In genomic region chr17:39606434-39607056, GRCh38 we compare ENCODE assay signal across 12 cellular contexts. TPM values are rescaled to one million over a fixed set of nuclear protein-coding genes. Genes with fewer than 3 reads are reported as not detected.
A peak's percentile ranks its signal among the peaks of the same experiment; 100 is the strongest.
DNase-seq lines count a peak whose midpoint lies in the region; ATAC-seq and TF ChIP-seq lines count a peak whose summit lies in the region.
"Had no signal": no experiment of that assay in that cellular context is flagged by ENCODE, and none has a peak within 500 bp of the region (broad histone marks: within the 10 kb centered on the region; RNA-seq: fewer than 3 reads in every experiment).

No MANE protein-coding gene starts in this region.

- BruUV-seq in Caco-2 (replicated peaks; lab: Mats Ljungman, UMichigan) = no TSS peak

- H3K4me1 Mint-ChIP-seq in Caco-2 (ENCODE audit: low read depth, unreplicated experiment) = no peaks in the 10 kb centered on the region

- WGBS in heart left ventricle, 4 donors = 0 to 2% (median 1%) methylated on average over 32 to 66 of the region's 66 CpGs

- no peaks in the 10 kb centered on the region for H3K36me3 ChIP-seq in Caco-2 (ENCODE audit: control insufficient read depth, insufficient read depth, low read length)
- H3K36me3 ChIP-seq in heart left ventricle = no peaks in the 10 kb centered on the region
- H3K36me3 ChIP-seq in osteoblast (ENCODE audit: insufficient read depth, low read length) = no peaks in the 10 kb centered on the region

- no peak for DNase-seq in Caco-2
- DNase-seq in NCI-H69 (lab: John Stamatoyannopoulos, UW) = peak; percentile 46
- DNase-seq in heart left ventricle = no peak
- peak; percentile 52 for DNase-seq in osteoblast (ENCODE audit: insufficient read length, low spot score, missing footprints)
- no peak for DNase-seq in mucosa of gallbladder (ENCODE audit: low spot score)
- DNase-seq in T-helper 9 cell = no peak
- no peak for DNase-seq in NCI-H2081 treated with DMSO at 0.1 percent for 48 hours (lab: John Stamatoyannopoulos, UW)
- DNase-seq: CD8-positive, alpha-beta T cell; central memory CD4-positive, alpha-beta T cell; NCI-H1436 had no signal

- H3K27me3 ChIP-seq in Caco-2 (replicated peaks; ENCODE audit: control insufficient read depth, insufficient read depth, low read length) (peaks cover 5% of the 10 kb centered on the region), heart left ventricle (peaks cover 62 to 89% (median 79%) of the 10 kb centered on the region in 9 donors), osteoblast (ENCODE audit: insufficient read depth, low read length) (peaks cover 88% of the 10 kb centered on the region)

- intact Hi-C loops in Caco-2 (cut with micrococcal nuclease; ENCODE audit: unreplicated experiment) = no loop called here
- intact Hi-C loops in heart left ventricle (cut with DNase I) = no loop called here

- H3K4me2 ChIP-seq in osteoblast (ENCODE audit: insufficient read depth, low read length) = no peak overlapping the region

- no peaks in the 10 kb centered on the region for H3K79me2 ChIP-seq in osteoblast (ENCODE audit: insufficient read depth, low read length)

- TF ChIP-seq POLR2A in heart left ventricle (IDR thresholded peaks at IDR 0.05) = no peak

- TF ChIP-seq CTCF in Caco-2 (IDR thresholded peaks at IDR 0.05; ENCODE audit: insufficient read depth in 1 of 2, low read depth in 1 of 2, low read length in 1 of 2, severe bottlenecking in 1 of 2, unreplicated experiment in 1 of 2) = no peak
- TF ChIP-seq CTCF in heart left ventricle (IDR thresholded peaks at IDR 0.05) = no peak
- TF ChIP-seq CTCF in osteoblast (IDR thresholded peaks at IDR 0.05; ENCODE audit: extremely low read depth, low read depth, low read length) = no peak

- H3K4me3 Mint-ChIP-seq in Caco-2 (ENCODE audit: unreplicated experiment) = peak overlapping the region; percentile 33
- H3K4me3 Mint-ChIP-seq: CD8-positive, alpha-beta T cell had no signal

- H3K9me3 ChIP-seq in Caco-2 (no peaks in the 10 kb centered on the region), heart left ventricle (no peaks in the 10 kb centered on the region), osteoblast (ENCODE audit: low read depth, low read length) (no peaks in the 10 kb centered on the region)

- no peak overlapping the region for H2AFZ ChIP-seq in osteoblast (ENCODE audit: low read length)

- H3K27ac ChIP-seq in heart left ventricle (no peak overlapping the region), osteoblast (ENCODE audit: low read depth, low read length) (no peak overlapping the region)

- H3K4me1 ChIP-seq in Caco-2 (peaks cover 14% of the 10 kb centered on the region; the same call in 1 of the 2 replicates), heart left ventricle (peaks cover 4 to 43% (median 25%) of the 10 kb centered on the region in 12 donors), osteoblast (ENCODE audit: insufficient read depth, low read length) (no peaks in the 10 kb centered on the region)

- no peaks in the 10 kb centered on the region for H3K36me3 Mint-ChIP-seq in Caco-2 (ENCODE audit: insufficient read depth, unreplicated experiment)
- H3K36me3 Mint-ChIP-seq: CD8-positive, alpha-beta T cell had no signal

- no peaks in the 10 kb centered on the region for H4K20me1 ChIP-seq in osteoblast (ENCODE audit: insufficient read depth, low read length)

- no peak overlapping the region for H3K27ac Mint-ChIP-seq in Caco-2 (ENCODE audit: unreplicated experiment)
- H3K27ac Mint-ChIP-seq: CD8-positive, alpha-beta T cell had no signal

- ATAC-seq in heart left ventricle (no peak), HG03460 (IDR thresholded peaks at IDR 0.05; ENCODE audit: unreplicated experiment) (no peak)
- ATAC-seq: CD8-positive, alpha-beta T cell had no signal

- POLR2A ChIA-PET in Caco-2 (lab: Charles Lee) = no interaction called here

- CTCF ChIA-PET in Caco-2 (lab: Charles Lee) = interaction anchor here (4.0 kb wide), 1 partner anchor 15 kb away, joined by 14 read pairs; no protein-coding TSS in a partner anchor

- no peak overlapping the region for H3K4me3 ChIP-seq in Caco-2 (ENCODE audit: low read depth, low read length)
- H3K4me3 ChIP-seq in heart left ventricle = peak overlapping the region in 10 of 12 donors; percentile 7 to 31 (median 22)
- no peak overlapping the region for H3K4me3 ChIP-seq in osteoblast (ENCODE audit: insufficient read depth, low read length)

- H3K9me3 Mint-ChIP-seq in Caco-2 (ENCODE audit: unreplicated experiment) = no peaks in the 10 kb centered on the region
- H3K9me3 Mint-ChIP-seq: CD8-positive, alpha-beta T cell had no signal

- peaks cover 40% of the 10 kb centered on the region for H3K27me3 Mint-ChIP-seq in Caco-2 (ENCODE audit: insufficient read depth, unreplicated experiment)

RNA-seq across cellular contexts. Expression of gene NEUROD2, which starts 1.2 kb away (rescaled TPM):
- total RNA-seq in Caco-2 (2022) (not detected in 2 replicates), heart left ventricle (not detected), osteoblast (not detected in 2 replicates), mucosa of gallbladder (not detected)
- not detected for polyA plus RNA-seq in heart left ventricle
- total RNA-seq: CD8-positive, alpha-beta T cell; mesenteric fat pad had no signal

RNA-seq across cellular contexts. Expression of gene PPP1R1B, which starts 20.2 kb away (rescaled TPM):
- total RNA-seq in Caco-2 (2022) (not detected in 2 replicates), heart left ventricle (1 to 10 TPM in 4 of 9 donors, under 1 TPM in 4, not detected in 1; 0.54 to 5.8 (median 0.88) TPM), osteoblast (not detected in 2 replicates), mucosa of gallbladder (2.4 TPM)
- 1 to 10 TPM in 1 of 2 donors, under 1 TPM in 1; 0.61 to 2.5 TPM for polyA plus RNA-seq in heart left ventricle
- total RNA-seq: CD8-positive, alpha-beta T cell had no signal

RNA-seq across cellular contexts. Expression of gene STARD3, which starts 30.4 kb away (rescaled TPM):
- total RNA-seq in Caco-2 (2022) = 42.6 and 55.5 TPM in 2 replicates
- 10 to 100 TPM; 14.1 to 36.5 (median 19.3) TPM for total RNA-seq in heart left ventricle
- 10 to 100 TPM; 24.2 to 57.2 TPM for polyA plus RNA-seq in heart left ventricle
- 31.5 and 35.8 TPM in 2 replicates for total RNA-seq in osteoblast
- 82.2 TPM for total RNA-seq in mucosa of gallbladder

RNA-seq across cellular contexts. Expression of gene TCAP, which starts 58.6 kb away (rescaled TPM):
- total RNA-seq in Caco-2 (2022) (1.6 TPM in 2 replicates), heart left ventricle (1,000 to 10,000 TPM; 2,428 to 9,343 (median 4,137) TPM), osteoblast (0.29 and 0.36 TPM in 2 replicates), mucosa of gallbladder (2.0 TPM)
- 1,000 to 10,000 TPM; 2,028 to 5,784 TPM for polyA plus RNA-seq in heart left ventricle

Comparison
In these comparisons a context has a peak if more than half of its experiments do, and no peak if none do; other contexts are left out.
1. DNase-seq: peak in NCI-H69 (single experiment) and osteoblast (single experiment); none in Caco-2 (0 of 2), heart left ventricle (0 of 5), mucosa of gallbladder (single experiment), T-helper 9 cell (single experiment) and NCI-H2081 treated with DMSO at 0.1 percent for 48 hours (single experiment).
2. H3K4me3 ChIP-seq: peak in heart left ventricle (10 of 12); none in Caco-2 (single experiment) and osteoblast (single experiment).